11 cellular contexts compared by ENCODE assay signal in the genomic region with DNA sequence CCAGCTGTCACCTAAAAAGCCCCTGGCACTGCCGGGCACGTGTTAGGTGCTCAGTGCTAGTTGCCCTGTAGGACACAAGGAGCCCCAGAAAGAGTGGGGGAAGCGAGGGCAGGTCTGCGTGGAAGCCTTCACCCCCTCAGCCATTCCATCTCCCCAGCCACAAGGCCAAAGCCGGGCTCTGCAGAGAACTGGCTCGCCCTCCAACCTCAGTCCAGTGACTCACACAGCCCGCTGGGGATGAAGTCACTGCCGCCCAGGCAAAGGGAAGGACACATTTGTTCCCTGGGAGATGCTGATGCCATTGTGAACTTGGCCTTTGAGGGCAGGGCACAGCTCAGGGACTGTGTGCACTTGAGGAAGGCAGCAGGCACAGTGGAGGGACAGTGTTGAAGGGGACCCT. TPM values are rescaled to one million over a fixed set of nuclear protein-coding genes. Genes with fewer than 3 reads are reported as not detected.
DNase-seq lines count a peak whose midpoint lies in the region; ATAC-seq and TF ChIP-seq lines count a peak whose summit lies in the region.
"Had no signal": no experiment of that assay in that cellular context is flagged by ENCODE, and none has a peak within 500 bp of the region (broad histone marks: within the 10 kb centered on the region; RNA-seq: fewer than 3 reads in every experiment).

No MANE protein-coding gene starts in this region.

- peaks cover 4% of the 10 kb centered on the region for H3K4me1 ChIP-seq in lower lobe of right lung

- intact Hi-C loops in lower lobe of right lung (cut with DNase I) = no loop called here

- no peaks in the 10 kb centered on the region for H3K9me3 ChIP-seq in lower lobe of right lung
- H3K9me3 ChIP-seq: Peyer's patch had no signal

- TF ChIP-seq CTCF in brain microvascular endothelial cell (IDR thresholded peaks at IDR 0.05; ENCODE audit: low read depth, low read length, missing control alignments) = no peak
- TF ChIP-seq CTCF in lower lobe of right lung (IDR thresholded peaks at IDR 0.05) = no peak
- no peak for TF ChIP-seq CTCF in GM10266 (IDR thresholded peaks at IDR 0.05; ENCODE audit: control insufficient read depth, insufficient read depth, low read depth, missing control alignments)

- DNase-seq in AG08395 (ENCODE audit: low spot score) (peak; percentile 90), HK-2 (ENCODE audit: unreplicated experiment) (peak; percentile 60), brain microvascular endothelial cell (peak; percentile 77), lower lobe of right lung (peak; percentile 56), GM10266 (ENCODE audit: extremely low spot score) (no peak), NOMO-1 (lab: John Stamatoyannopoulos, UW; ENCODE audit: unreplicated experiment in 2 of 2) (no peak), epidermal melanocyte (ENCODE audit: insufficient read length, low spot score) (no peak)
- DNase-seq: DMS79 treated with DMSO at 0.1 percent for 48 hours, Peyer's patch had no signal

- ATAC-seq in lower lobe of right lung (peak; percentile 51 to 59), GM18511 (IDR thresholded peaks at IDR 0.05; ENCODE audit: unreplicated experiment) (no peak)

- H3K27me3 ChIP-seq in brain microvascular endothelial cell (replicated peaks) (no peaks in the 10 kb centered on the region), lower lobe of right lung (ENCODE audit: low read depth) (no peaks in the 10 kb centered on the region)
- H3K27me3 ChIP-seq: Peyer's patch had no signal

- H3K36me3 ChIP-seq in brain microvascular endothelial cell (replicated peaks) = no peaks in the 10 kb centered on the region
- no peaks in the 10 kb centered on the region for H3K36me3 ChIP-seq in lower lobe of right lung
- H3K36me3 ChIP-seq: Peyer's patch had no signal

- in situ Hi-C loops in brain microvascular endothelial cell (cut with HindIII; ENCODE audit: low pct_ligation_motif_present, low sequenced_read_pairs) = no loop called here

- H3K27ac ChIP-seq in brain microvascular endothelial cell (no peak overlapping the region), lower lobe of right lung (no peak overlapping the region)
- H3K27ac ChIP-seq: epithelial cell of prostate, Peyer's patch had no signal

- H3K4me3 ChIP-seq in brain microvascular endothelial cell (ENCODE audit: low read depth, low read length) (no peak overlapping the region), lower lobe of right lung (no peak overlapping the region)
- H3K4me3 ChIP-seq: Peyer's patch had no signal

RNA-seq across cellular contexts. Expression of a gene that starts 48.1 kb away (rescaled TPM):
- 82.3 TPM for total RNA-seq in lower lobe of right lung

Comparison
In these comparisons a context has a peak if more than half of its experiments do, and no peak if none do; other contexts are left out.
1. DNase-seq: peak in AG08395 (single experiment), HK-2 (single experiment), brain microvascular endothelial cell (single experiment) and lower lobe of right lung (single experiment); none in GM10266 (single experiment), NOMO-1 (0 of 2) and epidermal melanocyte (single experiment).